ENCODE assay signal across 1 cellular context in genomic region chr12:14959916-14960315, GRCh38.
TF ChIP-seq lines count a peak whose summit lies in the region.

No MANE protein-coding gene starts in this region.

TF ChIP-seq in GM12878, 131 proteins besides CTCF, POLR2A, EP300 and RAD21:
- 0 out of 2 replicates have a peak, but pooled peaks have one; percentile 36 for TF ChIP-seq POLR2AphosphoS2 (IDR thresholded peaks at IDR 0.05; ENCODE audit: low read depth, low read length)
- 0 out of 2 replicates have a peak, but pooled peaks have one; percentile 30 for TF ChIP-seq WRNIP1 (IDR thresholded peaks at IDR 0.05; ENCODE audit: borderline replicate concordance, low read depth, low read length)
- TF ChIP-seq NR2C2 (IDR thresholded peaks at IDR 0.05; ENCODE audit: borderline replicate concordance, control insufficient read depth, insufficient read length, low read depth) = no peak
TF ChIP-seq in GM12878: peak in this region for 2.
